8 cellular contexts compared by ENCODE assay signal in genomic region chr1:199243423-199244061, GRCh38.
DNase-seq lines count a peak whose midpoint lies in the region; ATAC-seq, FAIRE-seq and TF ChIP-seq lines count a peak whose summit lies in the region.

No MANE protein-coding gene starts in this region.

- no peaks in the 10 kb centered on the region for H3K36me3 ChIP-seq in spleen

- intact Hi-C loops in activated T-helper 2 cell treated with anti-CD3 and anti-CD28 coated beads, Interferon-gamma antibody, Interleukin-2, Interleukin-4, amounts not matched to agents 10 μg/mL and 5 μg/mL and 100 μg/mL, durations not matched to agents 14 hours and 24 hours and 36 hours (cut with micrococcal nuclease), result loop anchor here (1.0 to 5.0 kb wide), 3 partner anchors 131 to 472 kb away; no protein-coding TSS in a partner anchor
- intact Hi-C loops in cardiac septum (cut with DNase I) (no loop called here), spleen (cut with DNase I; ENCODE audit: low total_unique reads) (loop anchor here (10.0 kb wide), 1 partner anchor 469 kb away; no protein-coding TSS in a partner anchor)

- H3K9me3 Mint-ChIP-seq in activated T-helper 2 cell treated with anti-CD3 and anti-CD28 coated beads, Interferon-gamma antibody, Interleukin-2, Interleukin-4, amounts not matched to agents 10 μg/mL and 5 μg/mL and 100 μg/mL, durations not matched to agents 14 hours and 24 hours and 36 hours, result no peaks in the 10 kb centered on the region
- H3K9me3 Mint-ChIP-seq in mesothelial cell of epicardium, result peaks cover under 1% of the 10 kb centered on the region

- H3K9me3 ChIP-seq in spleen, result no peaks in the 10 kb centered on the region

- H3K27ac ChIP-seq in spleen, result no peak overlapping the region

- no peak overlapping the region for H3K4me3 ChIP-seq in spleen

- DNase-seq in D341Med (ENCODE audit: low spot score) (peak; percentile 87), RCC 7860 (ENCODE audit: low spot score) (peak; percentile 40), cardiac septum (ENCODE audit: low spot score) (peak; percentile 81), spleen (peak; percentile 91), mesothelial cell of epicardium (ENCODE audit: low spot score in 2 of 2, unreplicated experiment in 2 of 2) (no peak)
- DNase-seq in activated T-helper 2 cell treated with anti-CD3 and anti-CD28 coated beads, Interferon-gamma antibody, Interleukin-2, Interleukin-4, amounts not matched to agents 10 μg/mL and 5 μg/mL and 100 μg/mL, durations not matched to agents 14 hours and 24 hours and 36 hours (ENCODE audit: low spot score), result peak; percentile 67

- H3K4me3 Mint-ChIP-seq in activated T-helper 2 cell treated with anti-CD3 and anti-CD28 coated beads, Interferon-gamma antibody, Interleukin-2, Interleukin-4, amounts not matched to agents 10 μg/mL and 5 μg/mL and 100 μg/mL, durations not matched to agents 14 hours and 24 hours and 36 hours (ENCODE audit: low read depth), result no peak overlapping the region
- H3K4me3 Mint-ChIP-seq in mesothelial cell of epicardium, result no peak overlapping the region

- H3K4me1 Mint-ChIP-seq in activated T-helper 2 cell treated with anti-CD3 and anti-CD28 coated beads, Interferon-gamma antibody, Interleukin-2, Interleukin-4, amounts not matched to agents 10 μg/mL and 5 μg/mL and 100 μg/mL, durations not matched to agents 14 hours and 24 hours and 36 hours (ENCODE audit: low read depth), result peaks cover 9% of the 10 kb centered on the region
- peaks cover 9% of the 10 kb centered on the region for H3K4me1 Mint-ChIP-seq in mesothelial cell of epicardium

- H3K36me3 Mint-ChIP-seq in activated T-helper 2 cell treated with anti-CD3 and anti-CD28 coated beads, Interferon-gamma antibody, Interleukin-2, Interleukin-4, amounts not matched to agents 10 μg/mL and 5 μg/mL and 100 μg/mL, durations not matched to agents 14 hours and 24 hours and 36 hours (ENCODE audit: low read depth), result no peaks in the 10 kb centered on the region
- H3K36me3 Mint-ChIP-seq in mesothelial cell of epicardium, result no peaks in the 10 kb centered on the region

- WGBS in spleen, 5 donors, result 58 to 80% (median 71%) methylated on average over 11 of the region's 11 CpGs

- H3K4me1 ChIP-seq in spleen, result peaks cover 0 to 13% (median 0%) of the 10 kb centered on the region in 6 donors

- FAIRE-seq in RCC 7860 (lab: Jason Lieb, UNC), result no peak

- H3K27ac Mint-ChIP-seq in activated T-helper 2 cell treated with anti-CD3 and anti-CD28 coated beads, Interferon-gamma antibody, Interleukin-2, Interleukin-4, amounts not matched to agents 10 μg/mL and 5 μg/mL and 100 μg/mL, durations not matched to agents 14 hours and 24 hours and 36 hours, result no peak overlapping the region
- H3K27ac Mint-ChIP-seq in mesothelial cell of epicardium, result no peak overlapping the region

- no peaks in the 10 kb centered on the region for H3K27me3 ChIP-seq in spleen (replicated peaks in 1 of 7)

- peak; percentile 100 for ATAC-seq in GM19438 (IDR thresholded peaks at IDR 0.05; ENCODE audit: low read depth, unreplicated experiment)
- ATAC-seq in HG03442 (IDR thresholded peaks at IDR 0.05; ENCODE audit: unreplicated experiment), result peak; percentile 99

- peaks cover 36% of the 10 kb centered on the region for H3K27me3 Mint-ChIP-seq in activated T-helper 2 cell treated with anti-CD3 and anti-CD28 coated beads, Interferon-gamma antibody, Interleukin-2, Interleukin-4, amounts not matched to agents 10 μg/mL and 5 μg/mL and 100 μg/mL, durations not matched to agents 14 hours and 24 hours and 36 hours (ENCODE audit: low read depth)
- H3K27me3 Mint-ChIP-seq in mesothelial cell of epicardium (ENCODE audit: low read depth), result no peaks in the 10 kb centered on the region

- TF ChIP-seq CTCF in spleen (IDR thresholded peaks at IDR 0.05 in 8 of 11, conservative IDR thresholded peaks at IDR 0.05 in 3 of 11), result peak; percentile 44 to 87 (median 65)
- no peak for TF ChIP-seq CTCF in mesothelial cell of epicardium (IDR thresholded peaks at IDR 0.05; ENCODE audit: unreplicated experiment)

- TF ChIP-seq POLR2A in spleen (IDR thresholded peaks at IDR 0.05), result no peak

Comparison
In these comparisons a context has a peak if more than half of its experiments do, and no peak if none do; other contexts are left out.
1. DNase-seq: peak in D341Med (single experiment), RCC 7860 (single experiment), activated T-helper 2 cell treated with anti-CD3 and anti-CD28 coated beads, Interferon-gamma antibody, Interleukin-2, Interleukin-4, amounts not matched to agents 10 μg/mL and 5 μg/mL and 100 μg/mL, durations not matched to agents 14 hours and 24 hours and 36 hours (single experiment), cardiac septum (single experiment) and spleen (single experiment); none in mesothelial cell of epicardium (0 of 2).